In genomic region chr7:25069900-25070443, GRCh38 we compare ENCODE assay signal across 9 cellular contexts. TPM values are rescaled to one million over a fixed set of nuclear protein-coding genes. Genes with fewer than 3 reads are reported as not detected.
DNase-seq lines count a peak whose midpoint lies in the region; ATAC-seq, FAIRE-seq and TF ChIP-seq lines count a peak whose summit lies in the region.
"Had no signal": no experiment of that assay in that cellular context is flagged by ENCODE, and none has a peak within 500 bp of the region (broad histone marks: within the 10 kb centered on the region; RNA-seq: fewer than 3 reads in every experiment).

No MANE protein-coding gene starts in this region.

- H3K27me3 Mint-ChIP-seq in activated T-cell treated with anti-CD3 and anti-CD28 coated beads, Interleukin-2, amount 50 U/mL, for 4 hours (ENCODE audit: low read depth) = no peaks in the 10 kb centered on the region

- TF ChIP-seq CTCF in OCI-LY7 (conservative IDR thresholded peaks at IDR 0.05; ENCODE audit: low read length) = peak; percentile 93

- no peak overlapping the region for H3K4me3 ChIP-seq in Jurkat, Clone E6-1 (ENCODE audit: low read length)
- no peak overlapping the region for H3K4me3 ChIP-seq in OCI-LY7 (ENCODE audit: low read depth, low read length, poor library complexity, severe bottlenecking)

- intact Hi-C loops in OCI-LY7 (cut with micrococcal nuclease; ENCODE audit: unreplicated experiment) = loop anchor here (1.0 to 5.0 kb wide), 6 partner anchors 23 to 258 kb away; partner anchors contain the start of gene OSBPL3

- peak; percentile 48 for FAIRE-seq in frontal cortex (lab: Jason Lieb, UNC)

- H3K36me3 ChIP-seq in OCI-LY7 (ENCODE audit: insufficient read depth, low read length) = no peaks in the 10 kb centered on the region

- H3K79me2 ChIP-seq in OCI-LY7 (ENCODE audit: insufficient read depth, low read depth, low read length) = no peaks in the 10 kb centered on the region

- H3K9me2 ChIP-seq in OCI-LY7 (ENCODE audit: insufficient read depth, low read length) = no peaks in the 10 kb centered on the region

- peaks cover 32% of the 10 kb centered on the region for H3K4me1 ChIP-seq in OCI-LY7 (ENCODE audit: insufficient read depth, low read length, poor library complexity, severe bottlenecking)

- H3K4me1 Mint-ChIP-seq in activated T-cell treated with anti-CD3 and anti-CD28 coated beads, Interleukin-2, amount 50 U/mL, for 4 hours (ENCODE audit: low read depth) = peaks cover 3% of the 10 kb centered on the region

- CTCF ChIA-PET in OCI-LY7 (lab: Charles Lee; ENCODE audit: unreplicated experiment) = interaction anchor here (1.2 kb wide), 1 partner anchor 257 kb away, joined by 3 read pairs; no protein-coding TSS in a partner anchor

- peak overlapping the region; percentile 45 for H3K4me2 ChIP-seq in OCI-LY7 (ENCODE audit: low read length)

- BruUV-seq in OCI-LY7 (replicated peaks; lab: Mats Ljungman, UMichigan) = no TSS peak

- ATAC-seq in activated T-cell treated with anti-CD3 and anti-CD28 coated beads, Interleukin-2, amount 50 U/mL, for 4 hours = peak; percentile 43 to 46
- ATAC-seq in GM19324 (IDR thresholded peaks at IDR 0.05; ENCODE audit: low FRiP score, unreplicated experiment) (no peak), GM21576 (IDR thresholded peaks at IDR 0.05; ENCODE audit: unreplicated experiment) (no peak)

- no peaks in the 10 kb centered on the region for H4K20me1 ChIP-seq in OCI-LY7 (ENCODE audit: insufficient read depth, low read length)

- peak overlapping the region; percentile 38; the same call in 1 of the 2 replicates for H2AFZ ChIP-seq in OCI-LY7 (ENCODE audit: low read length)

- no peak overlapping the region for H3K4me3 Mint-ChIP-seq in activated T-cell treated with anti-CD3 and anti-CD28 coated beads, Interleukin-2, amount 50 U/mL, for 4 hours
- H3K4me3 Mint-ChIP-seq: dendritic cell treated with granulocyte-macrophage colony-stimulating factor and Interleukin-4, amounts not matched to agents 40 ng/mL and 50 ng/mL, for 4 days had no signal

- POLR2A ChIA-PET in OCI-LY7 (lab: Charles Lee) = interaction anchor here (0.7 to 1.2 kb wide), 2 partner anchors 258 to 495 kb away, joined by 3 to 7 read pairs; no protein-coding TSS in a partner anchor

- no peaks in the 10 kb centered on the region for H3K9me3 Mint-ChIP-seq in activated T-cell treated with anti-CD3 and anti-CD28 coated beads, Interleukin-2, amount 50 U/mL, for 4 hours
- H3K9me3 Mint-ChIP-seq: dendritic cell treated with granulocyte-macrophage colony-stimulating factor and Interleukin-4, amounts not matched to agents 40 ng/mL and 50 ng/mL, for 4 days had no signal

- H3K36me3 Mint-ChIP-seq in activated T-cell treated with anti-CD3 and anti-CD28 coated beads, Interleukin-2, amount 50 U/mL, for 4 hours (ENCODE audit: insufficient read depth) = no peaks in the 10 kb centered on the region

- no peaks in the 10 kb centered on the region for H3K9me3 ChIP-seq in OCI-LY7 (ENCODE audit: low read length)

- H3K27ac ChIP-seq in OCI-LY7 (ENCODE audit: low read depth, low read length, poor library complexity, severe bottlenecking) = no peak overlapping the region

- DNase-seq in Daoy (ENCODE audit: low read depth) (peak; percentile 85), OCI-LY7 (ENCODE audit: low spot score) (peak; percentile 85), frontal cortex (ENCODE audit: low spot score in 2 of 2) (peak; percentile 41 to 74), occipital lobe (lab: John Stamatoyannopoulos, UW) (peak; percentile 28)
- DNase-seq in Jurkat, Clone E6-1 (ENCODE audit: low read depth, low spot score) = peak; percentile 76
- DNase-seq in activated T-cell treated with anti-CD3 and anti-CD28 coated beads, Interleukin-2, amount 50 U/mL, for 4 hours = peak; percentile 40

RNA-seq across cellular contexts. Expression of gene CYCS, which starts 55.1 kb away (rescaled TPM):
- 176 and 218 TPM in 2 replicates for total RNA-seq in Daoy (2014; rRNA removed; shearing (Covaris generic))
- polyA plus RNA-seq in Jurkat, Clone E6-1 (2012; ENCODE audit: insufficient read depth, insufficient read length) = 443 TPM
- 65.2 and 68.7 TPM in 2 replicates for total RNA-seq in OCI-LY7 (2014; rRNA removed; shearing (Covaris generic))
- 153 and 175 TPM in 2 replicates for total RNA-seq in OCI-LY7 (2022)
- total RNA-seq in activated T-cell treated with anti-CD3 and anti-CD28 coated beads, Interleukin-2, amount 50 U/mL, for 4 hours = 100 to 1,000 TPM; 373 to 418 (median 394) TPM
- 107 TPM for total RNA-seq in frontal cortex
- 90.2 TPM for total RNA-seq in occipital lobe

Comparison
In these comparisons a context has a peak if more than half of its experiments do, and no peak if none do; other contexts are left out.
1. DNase-seq: peak in every context shown above with its lines; median percentile 85 in Daoy; 85 in OCI-LY7; 76 in Jurkat, Clone E6-1; 58 in frontal cortex; 40 in activated T-cell treated with anti-CD3 and anti-CD28 coated beads, Interleukin-2, amount 50 U/mL, for 4 hours; 28 in occipital lobe.
2. ATAC-seq: peak in activated T-cell treated with anti-CD3 and anti-CD28 coated beads, Interleukin-2, amount 50 U/mL, for 4 hours (2 of 2); none in GM19324 (single experiment) and GM21576 (single experiment).